18 cellular contexts compared by ENCODE assay signal in genomic region chr9:135737840-135738521, GRCh38. TPM values are rescaled to one million over a fixed set of nuclear protein-coding genes. Genes with fewer than 3 reads are reported as not detected.
A peak's percentile ranks its signal among the peaks of the same experiment; 100 is the strongest.
DNase-seq lines count a peak whose midpoint lies in the region; FAIRE-seq and TF ChIP-seq lines count a peak whose summit lies in the region.
"Had no signal": no experiment of that assay in that cellular context is flagged by ENCODE, and none has a peak within 500 bp of the region (broad histone marks: within the 10 kb centered on the region; RNA-seq: fewer than 3 reads in every experiment).

No MANE protein-coding gene starts in this region.

- H2BK120ac ChIP-seq in H1 (replicated peaks; ENCODE audit: low read depth, low read length) = no peak overlapping the region

- no peak for TF ChIP-seq EP300 in H1 (IDR thresholded peaks at IDR 0.05; ENCODE audit: borderline replicate concordance in 1 of 2, low read depth in 2 of 2, low read length in 2 of 2)

- H3K56ac ChIP-seq in H1 (replicated peaks; ENCODE audit: insufficient read length, low read depth, low read length) = no peak overlapping the region

- H3K36me3 Mint-ChIP-seq in progenitor cell of endocrine pancreas (ENCODE audit: insufficient read depth) = no peaks in the 10 kb centered on the region
- H3K36me3 Mint-ChIP-seq: CD4-positive, alpha-beta memory T cell; IgD-negative memory B cell had no signal

- FAIRE-seq in H1 (lab: Jason Lieb, UNC) = no peak
- FAIRE-seq: GM12892, H54 had no signal

- no peak overlapping the region for H3K9ac ChIP-seq in H1 (replicated peaks in 1 of 4; ENCODE audit: extremely low read depth in 1 of 4, low read depth in 3 of 4, low read length in 3 of 4)
- H3K9ac ChIP-seq: KMS-11 had no signal

- no peak for TF ChIP-seq POLR2A in H1 (IDR thresholded peaks at IDR 0.05; ENCODE audit: control extremely low read depth in 1 of 2, low read depth in 2 of 2, low read length in 2 of 2)

- H3K79me1 ChIP-seq in H1 (ENCODE audit: low read depth, low read length) = no peaks in the 10 kb centered on the region

- no peak overlapping the region for H3K27ac ChIP-seq in H1 (ENCODE audit: low read depth, low read length)
- H3K27ac ChIP-seq: C4-2B, KMS-11 had no signal

- H3K4me3 Mint-ChIP-seq in progenitor cell of endocrine pancreas (ENCODE audit: low read depth) = no peak overlapping the region
- H3K4me3 Mint-ChIP-seq: CD4-positive, alpha-beta memory T cell; IgD-negative memory B cell had no signal

- H4K8ac ChIP-seq in H1 (ENCODE audit: extremely low read depth, insufficient read depth, low read length) = no peak overlapping the region; the same call in 1 of the 2 replicates

- no peak for TF ChIP-seq CTCF in H1 (IDR thresholded peaks at IDR 0.05; ENCODE audit: control extremely low read depth in 1 of 3, insufficient read depth in 1 of 3, low read depth in 1 of 3, low read length in 3 of 3)
- TF ChIP-seq CTCF in progenitor cell of endocrine pancreas (IDR thresholded peaks at IDR 0.05; ENCODE audit: unreplicated experiment) = no peak

- no peaks in the 10 kb centered on the region for H3K4me1 Mint-ChIP-seq in progenitor cell of endocrine pancreas (ENCODE audit: low read depth)
- H3K4me1 Mint-ChIP-seq: IgD-negative memory B cell had no signal

- H2BK20ac ChIP-seq in H1 (ENCODE audit: low read length) = no peak overlapping the region

- H3K14ac ChIP-seq in H1 (ENCODE audit: insufficient read length) = no peak overlapping the region

- H3K9me3 ChIP-seq in H1 (ENCODE audit: insufficient read depth in 2 of 2, low read depth in 1 of 2, low read length in 1 of 2) = no peaks in the 10 kb centered on the region; a peak in 1 of 4 replicates

- H3K23me2 ChIP-seq in H1 (ENCODE audit: low read depth, low read length) = no peaks in the 10 kb centered on the region

- no peak overlapping the region for H3K4me3 ChIP-seq in H1 (ENCODE audit: extremely low read depth in 1 of 4, insufficient read depth in 2 of 4, low read depth in 3 of 4, low read length in 4 of 4)

- no peak overlapping the region for H2AK5ac ChIP-seq in H1 (ENCODE audit: low read depth, low read length)

- peaks cover 0 to 13% (median 8%) of the 10 kb centered on the region in 4 experiments; a peak in 4 of 7 replicates for H3K4me1 ChIP-seq in H1 (replicated peaks in 1 of 4; ENCODE audit: control insufficient read depth in 3 of 4, insufficient read depth in 4 of 4, low read length in 3 of 4)

- H4K20me1 ChIP-seq in H1 (replicated peaks in 1 of 2; ENCODE audit: control insufficient read depth in 1 of 2, insufficient read depth in 2 of 2, low read length in 2 of 2) = peaks cover 0 to 4% of the 10 kb centered on the region in 2 experiments

- H3K27me3 Mint-ChIP-seq in progenitor cell of endocrine pancreas = peaks cover 18% of the 10 kb centered on the region

- DNase-seq in NCI-H748 (lab: John Stamatoyannopoulos, UW; ENCODE audit: unreplicated experiment) = peak; percentile 18
- no peak for DNase-seq in NCI-H748 treated with DMSO at 0.1 percent for 48 hours (lab: John Stamatoyannopoulos, UW)
- peak; percentile 26 for DNase-seq in NCI-H69 (lab: John Stamatoyannopoulos, UW)
- no peak for DNase-seq in H1 (ENCODE audit: low read depth in 1 of 2, low spot score in 2 of 2)
- no peak for DNase-seq in NCI-H82 treated with DMSO at 0.1 percent for 48 hours (lab: John Stamatoyannopoulos, UW; ENCODE audit: unreplicated experiment)
- no peak for DNase-seq in NCI-H1105 treated with DMSO at 0.1 percent for 48 hours (lab: John Stamatoyannopoulos, UW)
- DNase-seq in progenitor cell of endocrine pancreas (ENCODE audit: low spot score, unreplicated experiment) = no peak
- DNase-seq: 8988T; ACHN; CD4-positive, alpha-beta memory T cell; DND-41; GDM1 had no signal

- no peak overlapping the region for H3K4me2 ChIP-seq in H1 (ENCODE audit: insufficient read depth in 1 of 2, low read depth in 2 of 2, low read length in 2 of 2)
- H3K4me2 ChIP-seq: KMS-11 had no signal

- H4K5ac ChIP-seq in H1 (ENCODE audit: insufficient read length, low read depth, low read length) = no peak overlapping the region

- CTCF ChIA-PET in H1 (lab: Charles Lee; ENCODE audit: partially characterized antibody) = interaction anchor here (0.6 to 2.4 kb wide), 7 partner anchors 34 to 80 kb away, joined by 3 to 8 read pairs (median 3); partner anchors contain the start of gene KCNT1

- no peak overlapping the region for H2BK5ac ChIP-seq in H1 (ENCODE audit: low read depth, low read length)

- H2AFZ ChIP-seq in H1 (ENCODE audit: low read length) = no peak overlapping the region

- no peaks in the 10 kb centered on the region for H3K9me3 Mint-ChIP-seq in progenitor cell of endocrine pancreas (ENCODE audit: low read depth)
- H3K9me3 Mint-ChIP-seq: CD4-positive, alpha-beta memory T cell had no signal

- peaks cover 0 to 14% (median 10%) of the 10 kb centered on the region in 4 experiments; a peak in 5 of 7 replicates for H3K27me3 ChIP-seq in H1 (replicated peaks in 1 of 4; ENCODE audit: control insufficient read depth in 3 of 4, extremely low read depth in 1 of 4, insufficient read depth in 3 of 4, low read length in 3 of 4)

- peak overlapping the region; percentile 19 for H4K91ac ChIP-seq in H1 (replicated peaks; ENCODE audit: insufficient read length, low read length)

- no peak overlapping the region for H3K18ac ChIP-seq in H1 (ENCODE audit: extremely low read depth, low read length)

- H3K79me2 ChIP-seq in H1 (ENCODE audit: control insufficient read depth in 1 of 2, insufficient read depth in 2 of 2, low read length in 2 of 2) = no peaks in the 10 kb centered on the region

- no peaks in the 10 kb centered on the region for H3K36me3 ChIP-seq in H1 (ENCODE audit: control insufficient read depth in 2 of 4, insufficient read depth in 4 of 4, low read length in 3 of 4)

- peak overlapping the region; percentile 23; the same call in 1 of the 2 replicates for H2BK12ac ChIP-seq in H1 (ENCODE audit: low read depth, low read length)

- no peak overlapping the region for H3K23ac ChIP-seq in H1 (ENCODE audit: insufficient read length)

- 82% methylated on average over 15 of the region's 16 CpGs; no CpG with 5 or more reads in 1 of the 2 experiments for WGBS in H1 (ENCODE audit: extremely low coverage in 1 of 2, insufficient coverage in 1 of 2, insufficient read length in 1 of 2, insufficient replicate concordance in 2 of 2, low coverage in 1 of 2, low lambda C conversion rate in 2 of 2, missing lambda C conversion rate in 1 of 2), 2 experiments

- H2BK15ac ChIP-seq in H1 (ENCODE audit: low read length) = no peak overlapping the region; the same call in 1 of the 2 replicates

- TF ChIP-seq RAD21 in H1 (IDR thresholded peaks at IDR 0.05 in 1 of 2, conservative IDR thresholded peaks at IDR 0.05 in 1 of 2; ENCODE audit: low read depth in 2 of 2, low read length in 2 of 2) = no peak

- no peak overlapping the region for H3K27ac Mint-ChIP-seq in progenitor cell of endocrine pancreas
- H3K27ac Mint-ChIP-seq: CD4-positive, alpha-beta memory T cell; IgD-negative memory B cell had no signal

- POLR2A ChIA-PET in H1 (lab: Charles Lee; ENCODE audit: partially characterized antibody) = interaction anchor here (1.3 kb wide), 1 partner anchor 13 kb away, joined by 3 read pairs; no protein-coding TSS in a partner anchor

- H3K4ac ChIP-seq in H1 (replicated peaks; ENCODE audit: insufficient read length, low read depth, low read length) = no peak overlapping the region

TF ChIP-seq in H1, 55 proteins besides CTCF, POLR2A, EP300 and RAD21 (continues in another document):
- TF ChIP-seq SRF (IDR thresholded peaks at IDR 0.05; ENCODE audit: low read depth, low read length) (no peak), BACH1 (IDR thresholded peaks at IDR 0.05; ENCODE audit: low read length) (no peak), KDM4A (IDR thresholded peaks at IDR 0.05; ENCODE audit: low read depth, low read length, severe bottlenecking) (no peak), GABPA (IDR thresholded peaks at IDR 0.05; ENCODE audit: borderline replicate concordance, insufficient read depth, low read length) (no peak), SP1 (IDR thresholded peaks at IDR 0.05; ENCODE audit: low read depth, low read length) (no peak), CHD2 (IDR thresholded peaks at IDR 0.05; ENCODE audit: low read length) (no peak), SIX5 (IDR thresholded peaks at IDR 0.05; ENCODE audit: low read depth, low read length) (no peak), TAF1 (IDR thresholded peaks at IDR 0.05; ENCODE audit: low read depth, low read length) (no peak), FOSL1 (IDR thresholded peaks at IDR 0.05; ENCODE audit: insufficient read depth, low read depth, low read length) (no peak), SAP30 (IDR thresholded peaks at IDR 0.05; ENCODE audit: insufficient read depth, insufficient replicate concordance, low read length) (no peak), PHF8 (conservative IDR thresholded peaks at IDR 0.05; ENCODE audit: low read depth, low read length) (no peak), JUN (IDR thresholded peaks at IDR 0.05; ENCODE audit: low read depth, low read length) (no peak)
- TF ChIP-seq, protein P1, sequence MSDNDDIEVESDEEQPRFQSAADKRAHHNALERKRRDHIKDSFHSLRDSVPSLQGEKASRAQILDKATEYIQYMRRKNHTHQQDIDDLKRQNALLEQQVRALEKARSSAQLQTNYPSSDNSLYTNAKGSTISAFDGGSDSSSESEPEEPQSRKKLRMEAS (IDR thresholded peaks at IDR 0.05) = no peak

RNA-seq across cellular contexts. Expression of gene KCNT1, which starts 36.0 kb away (rescaled TPM):
- 0.13 and 0.44 TPM in 2 replicates for total RNA-seq in H1 (2021; fragmentation: NEBNext Ultra II Directional; extraction: Animal tissue kit (Norgen Biotek cat#: 25700))
- polyA plus RNA-seq in H1 (2011; rRNA removed) = 0.20 and 0.35 TPM in 2 replicates
- 0.19 TPM for polyA plus RNA-seq in H1 (2011; cell fraction: cytosol; rRNA removed)
- 1.4 TPM for polyA plus RNA-seq in H1 (2011; cell fraction: nucleus; rRNA removed)
- 0.17 to 0.41 TPM (median 0.29 TPM) in 4 replicates for polyA plus RNA-seq in H1 (2012, experiment 1 of 2)
- polyA plus RNA-seq in H1 (2012, experiment 2 of 2) = 0.28 TPM
- polyA plus RNA-seq in H1 (2013, experiment 1 of 2) = 0.10 TPM
- 0.07 TPM for polyA plus RNA-seq in H1 (2013, experiment 2 of 2)
- 0.32 and 0.66 TPM in 2 replicates for polyA minus RNA-seq in H1 (2011; rRNA and poly(A)+ RNA removed)
- polyA minus RNA-seq in H1 (2011; cell fraction: cytosol; rRNA and poly(A)+ RNA removed) = not detected
- 0.30 TPM for polyA minus RNA-seq in H1 (2011; cell fraction: nucleus; rRNA and poly(A)+ RNA removed)
- 0.16 TPM in 1 of 2 replicates, not detected in the other for total RNA-seq in progenitor cell of endocrine pancreas
- total RNA-seq: HT1080 had no signal
- polyA plus RNA-seq: IgD-negative memory B cell had no signal

RNA-seq across cellular contexts. Expression of gene SOHLH1, which starts 38.7 kb away (rescaled TPM):
- total RNA-seq in H1 (2021; fragmentation: NEBNext Ultra II Directional; extraction: Animal tissue kit (Norgen Biotek cat#: 25700)) = not detected in 2 replicates
- 0.05 and 0.11 TPM in 2 replicates for polyA plus RNA-seq in H1 (2011; rRNA removed)
- not detected for polyA plus RNA-seq in H1 (2011; cell fraction: cytosol; rRNA removed)
- 0.36 TPM for polyA plus RNA-seq in H1 (2011; cell fraction: nucleus; rRNA removed)
- not detected in 4 replicates for polyA plus RNA-seq in H1 (2012, experiment 1 of 2)
- polyA plus RNA-seq in H1 (2012, experiment 2 of 2) = not detected
- not detected for polyA plus RNA-seq in H1 (2013, experiment 1 of 2)
- not detected for polyA plus RNA-seq in H1 (2013, experiment 2 of 2)
- polyA minus RNA-seq in H1 (2011; rRNA and poly(A)+ RNA removed) = not detected in 2 replicates
- not detected for polyA minus RNA-seq in H1 (2011; cell fraction: cytosol; rRNA and poly(A)+ RNA removed)
- polyA minus RNA-seq in H1 (2011; cell fraction: nucleus; rRNA and poly(A)+ RNA removed) = not detected
- not detected in 2 replicates for total RNA-seq in progenitor cell of endocrine pancreas
- total RNA-seq: CD4-positive, alpha-beta memory T cell; HT1080 had no signal
- polyA plus RNA-seq: CD4-positive, alpha-beta memory T cell; IgD-negative memory B cell had no signal

Comparison
In these comparisons a context has a peak if more than half of its experiments do, and no peak if none do; other contexts are left out.
1. DNase-seq: peak in NCI-H748 (single experiment) and NCI-H69 (single experiment); none in NCI-H748 treated with DMSO at 0.1 percent for 48 hours (single experiment), H1 (0 of 2), NCI-H82 treated with DMSO at 0.1 percent for 48 hours (single experiment), NCI-H1105 treated with DMSO at 0.1 percent for 48 hours (single experiment) and progenitor cell of endocrine pancreas (single experiment).